9 cellular contexts compared by ENCODE assay signal in the genomic region with DNA sequence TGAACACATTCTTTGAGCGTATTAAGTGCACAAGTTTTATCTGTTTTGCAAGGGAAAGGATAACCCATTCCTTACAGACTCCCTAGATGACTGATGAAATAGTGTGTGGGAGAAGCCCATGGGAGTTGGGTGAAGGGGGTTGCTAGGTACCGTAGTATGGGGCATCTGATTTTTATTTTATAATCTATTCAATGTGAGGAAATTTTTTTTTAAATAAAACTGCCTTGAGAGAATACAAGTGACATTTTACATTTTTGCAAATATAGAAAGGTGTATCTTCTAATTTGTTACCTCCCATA. TPM values are rescaled to one million over a fixed set of nuclear protein-coding genes. Genes with fewer than 3 reads are reported as not detected.
DNase-seq lines count a peak whose midpoint lies in the region; ATAC-seq and TF ChIP-seq lines count a peak whose summit lies in the region.
"Had no signal": no experiment of that assay in that cellular context is flagged by ENCODE, and none has a peak within 500 bp of the region (broad histone marks: within the 10 kb centered on the region; RNA-seq: fewer than 3 reads in every experiment).

No MANE protein-coding gene starts in this region.

- no peak for ATAC-seq in lower lobe of right lung

- peaks cover 58% of the 10 kb centered on the region for H3K4me1 Mint-ChIP-seq in brain

- H3K9me3 Mint-ChIP-seq in brain: peaks cover 0 to 6% (median 2%) of the 10 kb centered on the region in 5 experiments

- peaks cover 12% of the 10 kb centered on the region for H3K27me3 Mint-ChIP-seq in brain

- no peaks in the 10 kb centered on the region for H3K36me3 ChIP-seq in lower lobe of right lung

- H3K27ac Mint-ChIP-seq in brain: peak overlapping the region; percentile 93 to 99 (median 94)

- peaks cover 17% of the 10 kb centered on the region for H3K4me1 ChIP-seq in lower lobe of right lung

- no peaks in the 10 kb centered on the region for H3K9me3 ChIP-seq in lower lobe of right lung

- peak overlapping the region; percentile 89 for H3K4me3 ChIP-seq in AG04449 (ENCODE audit: low read depth, low read length)
- H3K4me3 ChIP-seq in HL-60 (replicated peaks; ENCODE audit: insufficient read depth, low read length): peak overlapping the region; percentile 63
- H3K4me3 ChIP-seq in lower lobe of right lung: peak overlapping the region; percentile 83

- POLR2A ChIA-PET in AG04449 (lab: Yijun Ruan, JAX): no interaction called here

- CTCF ChIA-PET in AG04449 (lab: Yijun Ruan, JAX): interaction anchor here (0.6 to 6.0 kb wide), 3 partner anchors 12 to 509 kb away, joined by 3 to 38 read pairs (median 4); no protein-coding TSS in a partner anchor

- TF ChIP-seq CTCF in AG04449 (IDR thresholded peaks at IDR 0.05; ENCODE audit: insufficient read depth, low read length, missing control alignments) (no peak), HL-60 (IDR thresholded peaks at IDR 0.05; ENCODE audit: insufficient read depth, low read length) (no peak), brain (conservative IDR thresholded peaks at IDR 0.05) (no peak), lower lobe of right lung (IDR thresholded peaks at IDR 0.05) (no peak)

- H3K36me3 Mint-ChIP-seq in brain: peaks cover 23% of the 10 kb centered on the region

- H3K27ac ChIP-seq in HL-60 (replicated peaks) (no peak overlapping the region), lower lobe of right lung (no peak overlapping the region)

- intact Hi-C loops in lower lobe of right lung (cut with DNase I): no loop called here

- peak overlapping the region; percentile 93 to 99 (median 95) for H3K4me3 Mint-ChIP-seq in brain

- no peak for DNase-seq in AG04449 (ENCODE audit: low read depth, low spot score)
- no peak for DNase-seq in HL-60 (ENCODE audit: low read depth in 1 of 2, low spot score in 1 of 2)
- no peak for DNase-seq in lower lobe of right lung
- no peak for DNase-seq in COLO829 (ENCODE audit: low spot score)
- no peak for DNase-seq in NCI-H526 (lab: John Stamatoyannopoulos, UW)
- DNase-seq in C1 segment of cervical spinal cord (lab: John Stamatoyannopoulos, UW): no peak
- no peak for DNase-seq in GDM1 (lab: John Stamatoyannopoulos, UW)
- DNase-seq: stimulated activated CD4-positive, alpha-beta T cell treated with anti-CD3 and anti-CD28 coated beads, Interleukin-15, amount 100 ng/mL, for 24 hours had no signal

- no peaks in the 10 kb centered on the region for H3K27me3 ChIP-seq in HL-60 (ENCODE audit: insufficient read depth, poor library complexity, severe bottlenecking)
- H3K27me3 ChIP-seq in lower lobe of right lung (ENCODE audit: low read depth): no peaks in the 10 kb centered on the region

RNA-seq across cellular contexts. Expression of gene BTAF1, which starts 1.4 kb away (rescaled TPM):
- polyA plus RNA-seq in brain (ENCODE audit: insufficient read depth, low read depth, low replicate concordance): 4.0 TPM
- 31.0 TPM for total RNA-seq in lower lobe of right lung

RNA-seq across cellular contexts. Expression of gene FGFBP3, which starts 15.7 kb away (rescaled TPM):
- 4.6 TPM for polyA plus RNA-seq in brain (ENCODE audit: insufficient read depth, low read depth, low replicate concordance)
- total RNA-seq in lower lobe of right lung: 0.77 TPM
